Comparison of ENCODE assay signal across 34 cellular contexts in genomic region chr19:31664096-31664495, GRCh38.
"Had no signal": no experiment of that assay in that cellular context is flagged by ENCODE, and none has a peak within 500 bp of the region (broad histone marks: within the 10 kb centered on the region; RNA-seq: fewer than 3 reads in every experiment).

No MANE protein-coding gene starts in this region.

- H3K27me3 ChIP-seq: body of pancreas, brain microvascular endothelial cell, breast epithelium had no signal

- H3K4me3 ChIP-seq: adrenal gland, body of pancreas, breast epithelium had no signal

- H3K36me3 ChIP-seq: adrenal gland, brain microvascular endothelial cell, breast epithelium had no signal

- H3K9me3 ChIP-seq: adrenal gland, body of pancreas, breast epithelium had no signal

- H3K4me1 Mint-ChIP-seq: activated B cell treated with CpG ODN at 0.5 μM for 24 hours; activated naive CD8-positive, alpha-beta T cell treated with anti-CD3 and anti-CD28 coated beads for 36 hours; activated T-helper 17 cell treated with anti-CD3 and anti-CD28 coated beads, Interleukin-2, amount 50 U/mL, for 72 hours had no signal

- H3K27me3 Mint-ChIP-seq: activated B cell treated with CpG ODN at 0.5 μM for 24 hours; activated CD8-positive, alpha-beta T cell treated with anti-CD3 and anti-CD28 coated beads for 36 hours; activated naive CD8-positive, alpha-beta T cell treated with anti-CD3 and anti-CD28 coated beads for 36 hours had no signal

- H3K36me3 Mint-ChIP-seq: activated CD4-positive, alpha-beta memory T cell treated with anti-CD3 and anti-CD28 coated beads for 36 hours; activated naive CD4-positive, alpha-beta T cell treated with anti-CD3 and anti-CD28 coated beads, Interleukin-2, amount 50 U/mL, for 72 hours; activated naive CD8-positive, alpha-beta T cell treated with anti-CD3 and anti-CD28 coated beads for 36 hours had no signal

- H3K27ac Mint-ChIP-seq: activated B cell treated with CpG ODN at 0.5 μM for 24 hours; activated CD4-positive, alpha-beta memory T cell treated with anti-CD3 and anti-CD28 coated beads for 36 hours; activated CD8-positive, alpha-beta T cell treated with anti-CD3 and anti-CD28 coated beads for 36 hours; activated naive CD4-positive, alpha-beta T cell treated with anti-CD3 and anti-CD28 coated beads for 36 hours; activated naive CD4-positive, alpha-beta T cell treated with anti-CD3 and anti-CD28 coated beads, Interleukin-2, amount 50 U/mL, for 72 hours; activated naive CD8-positive, alpha-beta T cell treated with anti-CD3 and anti-CD28 coated beads for 36 hours; activated T-cell treated with anti-CD3 and anti-CD28 coated beads, Interleukin-2, amount 50 U/mL, for 72 hours; activated T-helper 1 cell treated with anti-CD3 and anti-CD28 coated beads, Interleukin-12 subunit alpha, Interleukin-12 subunit beta, Interleukin-2, Interleukin-4 antibody, amounts not matched to agents 30 ng/mL and 10 ng/mL and 1 ng/mL, durations not matched to agents 14 hours and 24 hours and 36 hours; activated T-helper 17 cell treated with anti-CD3 and anti-CD28 coated beads, Interleukin-2, amount 50 U/mL, for 72 hours; T-helper 1 cell treated with Interleukin-12 subunit alpha and Interleukin-12 subunit beta and Interleukin-4 antibody, amounts not matched to agents 30 μg/mL and 1 μg/mL, for 36 hours; T-helper 2 cell treated with Interferon-gamma antibody and Interleukin-4, amounts not matched to agents 5 μg/mL and 100 μg/mL, for 36 hours had no signal

- H3K4me1 ChIP-seq: adrenal gland, body of pancreas, breast epithelium had no signal

- H3K27ac ChIP-seq: adrenal gland, body of pancreas, brain microvascular endothelial cell, breast epithelium, VCaP had no signal

- H3K9me3 Mint-ChIP-seq: activated CD4-positive, alpha-beta memory T cell treated with anti-CD3 and anti-CD28 coated beads for 36 hours; activated CD8-positive, alpha-beta T cell treated with anti-CD3 and anti-CD28 coated beads for 36 hours; activated naive CD4-positive, alpha-beta T cell treated with anti-CD3 and anti-CD28 coated beads for 36 hours; activated naive CD4-positive, alpha-beta T cell treated with anti-CD3 and anti-CD28 coated beads, Interleukin-2, amount 50 U/mL, for 72 hours; activated naive CD8-positive, alpha-beta T cell treated with anti-CD3 and anti-CD28 coated beads for 36 hours; activated T-cell treated with anti-CD3 and anti-CD28 coated beads, Interleukin-2, amount 50 U/mL, for 4 hours; activated T-helper 17 cell treated with anti-CD3 and anti-CD28 coated beads, Interleukin-2, amount 50 U/mL, for 72 hours; T-helper 1 cell treated with Interleukin-12 subunit alpha and Interleukin-12 subunit beta and Interleukin-4 antibody, amounts not matched to agents 30 μg/mL and 1 μg/mL, for 36 hours had no signal

- H3K4me3 Mint-ChIP-seq: activated B cell treated with CpG ODN at 0.5 μM for 24 hours; activated CD4-positive, alpha-beta memory T cell treated with anti-CD3 and anti-CD28 coated beads for 36 hours; activated CD8-positive, alpha-beta T cell treated with anti-CD3 and anti-CD28 coated beads for 36 hours; activated naive CD4-positive, alpha-beta T cell treated with anti-CD3 and anti-CD28 coated beads for 36 hours; activated naive CD8-positive, alpha-beta T cell treated with anti-CD3 and anti-CD28 coated beads for 36 hours; activated T-cell treated with anti-CD3 and anti-CD28 coated beads, Interleukin-2, amount 50 U/mL, for 4 hours; activated T-cell treated with anti-CD3 and anti-CD28 coated beads, Interleukin-2, amount 50 U/mL, for 72 hours; activated T-helper 1 cell treated with anti-CD3 and anti-CD28 coated beads, Interleukin-12 subunit alpha, Interleukin-12 subunit beta, Interleukin-2, Interleukin-4 antibody, amounts not matched to agents 30 ng/mL and 10 ng/mL and 1 ng/mL, durations not matched to agents 14 hours and 24 hours and 36 hours; activated T-helper 17 cell treated with anti-CD3 and anti-CD28 coated beads, Interleukin-2, amount 50 U/mL, for 72 hours; T-helper 1 cell treated with Interleukin-12 subunit alpha and Interleukin-12 subunit beta and Interleukin-4 antibody, amounts not matched to agents 30 μg/mL and 1 μg/mL, for 36 hours; T-helper 2 cell treated with Interferon-gamma antibody and Interleukin-4, amounts not matched to agents 5 μg/mL and 100 μg/mL, for 36 hours had no signal

- DNase-seq: activated B cell treated with CpG ODN at 0.5 μM for 24 hours; activated CD4-positive, alpha-beta memory T cell treated with anti-CD3 and anti-CD28 coated beads for 36 hours; activated CD4-positive, alpha-beta T cell treated with anti-CD3 and anti-CD28 coated beads for 4 hours; activated CD4-positive, alpha-beta T cell treated with anti-CD3 and anti-CD28 coated beads, Interleukin-2, amount 50 U/mL, for 1 hour; activated CD4-positive, alpha-beta T cell treated with anti-CD3 and anti-CD28 coated beads, Interleukin-2, amount 50 U/mL, for 4 hours; activated CD4-positive, CD25-positive, alpha-beta regulatory T cell treated with anti-CD3 and anti-CD28 coated beads, Interleukin-2, amount 50 U/mL, for 72 hours; activated CD8-positive, alpha-beta memory T cell treated with anti-CD3 and anti-CD28 coated beads, Interleukin-2, amount 50 U/mL, for 4 hours; activated CD8-positive, alpha-beta T cell treated with anti-CD3 and anti-CD28 coated beads for 36 hours; activated effector memory CD4-positive, alpha-beta T cell treated with anti-CD3 and anti-CD28 coated beads, Interleukin-2, amount 50 U/mL, for 16 hours; activated gamma-delta T cell treated with Interleukin-2 at 50 U/mL for 16 hours; activated naive CD4-positive, alpha-beta T cell; activated naive CD4-positive, alpha-beta T cell treated with anti-CD3 and anti-CD28 coated beads for 36 hours; activated naive CD4-positive, alpha-beta T cell treated with anti-CD3 and anti-CD28 coated beads, Interleukin-2, amount 50 U/mL, for 16 hours; activated naive CD8-positive, alpha-beta T cell treated with anti-CD3 and anti-CD28 coated beads for 36 hours; activated T-cell treated with anti-CD3 and anti-CD28 coated beads for 4 hours; activated T-cell treated with anti-CD3 and anti-CD28 coated beads, Interleukin-2, amount 50 U/mL, for 1 hour; activated T-cell treated with anti-CD3 and anti-CD28 coated beads, Interleukin-2, amount 50 U/mL, for 4 hours; activated T-cell treated with anti-CD3 and anti-CD28 coated beads, Interleukin-2, amount 50 U/mL, for 72 hours; adrenal gland; amniotic stem cell; aorta; body of pancreas; brain microvascular endothelial cell; central memory CD4-positive, alpha-beta T cell; T-helper 1 cell; T-helper 2 cell; T-helper 9 cell had no signal
